ENCODE assay signal across 1 cellular context in genomic region chr5:96203761-96204160, GRCh38.
TF ChIP-seq lines count a peak whose summit lies in the region.

No MANE protein-coding gene starts in this region.

TF ChIP-seq in SK-N-SH, 30 proteins besides CTCF, POLR2A, EP300 and RAD21 (continued from another document):
- no peak for TF ChIP-seq RXRA (IDR thresholded peaks at IDR 0.05; ENCODE audit: borderline replicate concordance, low read depth)
- no peak for TF ChIP-seq TCF12 (IDR thresholded peaks at IDR 0.05)
- TF ChIP-seq NFIC (IDR thresholded peaks at IDR 0.05; ENCODE audit: borderline replicate concordance) = no peak
- TF ChIP-seq RFX5 (IDR thresholded peaks at IDR 0.05; ENCODE audit: low read length) = no peak
- no peak for TF ChIP-seq TEAD4 (IDR thresholded peaks at IDR 0.05; ENCODE audit: borderline replicate concordance, insufficient read depth)
